ENCODE assay signal across 8 cellular contexts in the genomic region with DNA sequence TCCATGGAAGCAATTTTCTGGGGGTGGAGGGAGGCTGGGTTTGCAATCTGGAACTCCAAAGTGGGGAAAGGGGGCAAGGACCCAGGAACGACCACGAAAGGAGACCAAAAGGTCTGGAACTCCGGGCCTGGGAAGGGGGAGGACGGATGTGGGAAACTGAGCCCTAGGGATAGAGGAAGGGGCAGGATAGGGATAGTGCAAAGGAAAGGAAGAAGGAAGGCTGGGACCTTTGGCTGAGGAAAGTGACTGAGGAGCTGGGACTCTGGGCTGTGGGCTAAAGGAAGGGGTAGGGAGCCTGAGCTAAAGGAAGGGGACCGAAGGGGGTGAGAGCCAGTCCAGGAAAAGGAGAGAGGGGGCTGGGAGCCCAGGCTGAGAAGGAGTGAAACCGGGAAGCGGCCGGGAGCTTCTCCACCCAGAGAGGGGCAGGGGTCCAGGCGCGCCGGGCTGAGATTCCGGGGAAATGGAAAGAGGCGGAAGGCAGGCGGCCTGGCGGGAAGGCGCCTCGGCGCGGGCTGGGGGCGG. TPM values are rescaled to one million over a fixed set of nuclear protein-coding genes. Genes with fewer than 3 reads are reported as not detected.
DNase-seq lines count a peak whose midpoint lies in the region; ATAC-seq and TF ChIP-seq lines count a peak whose summit lies in the region.

No MANE protein-coding gene starts in this region.

- no peak for TF ChIP-seq POLR2A in thyroid gland (IDR thresholded peaks at IDR 0.05)

- no peaks in the 10 kb centered on the region for H3K27me3 ChIP-seq in layer of hippocampus (ENCODE audit: control insufficient read depth, insufficient read depth, low read length)
- no peaks in the 10 kb centered on the region for H3K27me3 ChIP-seq in thyroid gland

- H3K4me3 Mint-ChIP-seq in activated T-cell treated with anti-CD3 and anti-CD28 coated beads, Interleukin-2, amount 50 U/mL, for 4 hours, result peak overlapping the region; percentile 90

- peak overlapping the region; percentile 18 to 46 (median 28) for H3K4me3 ChIP-seq in thyroid gland (replicated peaks in 1 of 3)

- no peaks in the 10 kb centered on the region for H3K9me3 Mint-ChIP-seq in activated T-cell treated with anti-CD3 and anti-CD28 coated beads, Interleukin-2, amount 50 U/mL, for 4 hours

- no peak for DNase-seq in activated T-cell treated with anti-CD3 and anti-CD28 coated beads, Interleukin-2, amount 50 U/mL, for 4 hours
- DNase-seq in activated T-cell treated with anti-CD3 and anti-CD28 coated beads for 4 hours (no peak), thyroid gland (no peak), kidney glomerular epithelial cell (lab: John Stamatoyannopoulos, UW) (no peak), NCI-H2081 treated with DMSO at 0.1 percent for 48 hours (lab: John Stamatoyannopoulos, UW) (no peak)

- no peaks in the 10 kb centered on the region for H3K27me3 Mint-ChIP-seq in activated T-cell treated with anti-CD3 and anti-CD28 coated beads, Interleukin-2, amount 50 U/mL, for 4 hours (ENCODE audit: low read depth)

- ATAC-seq in activated T-cell treated with anti-CD3 and anti-CD28 coated beads, Interleukin-2, amount 50 U/mL, for 4 hours, result peak in 1 of 2 donors; percentile 11
- no peak for ATAC-seq in HG02588 (IDR thresholded peaks at IDR 0.05; ENCODE audit: unreplicated experiment)

- H3K4me1 Mint-ChIP-seq in activated T-cell treated with anti-CD3 and anti-CD28 coated beads, Interleukin-2, amount 50 U/mL, for 4 hours (ENCODE audit: low read depth), result peaks cover 51% of the 10 kb centered on the region

- no peaks in the 10 kb centered on the region for H3K36me3 ChIP-seq in thyroid gland

- WGBS in adipose tissue, 3 donors, result 6 to 19% (median 8%) methylated on average over 6 to 20 of the region's 20 CpGs
- WGBS in thyroid gland, 2 donors, result 10% methylated on average over 14 to 20 of the region's 20 CpGs

- peaks cover 31 to 46% of the 10 kb centered on the region in 2 donors for H3K4me1 ChIP-seq in thyroid gland

- no peak for TF ChIP-seq CTCF in thyroid gland (IDR thresholded peaks at IDR 0.05)

- no peaks in the 10 kb centered on the region for H3K9me3 ChIP-seq in thyroid gland

- intact Hi-C loops in thyroid gland (cut with DNase I), result loop anchor here (5.0 to 10.0 kb wide), 2 partner anchors 42 to 80 kb away; partner anchors contain the start of gene WDTC1

- peak overlapping the region; percentile 76 for H3K27ac ChIP-seq in adipose tissue (ENCODE audit: low read depth, low read length)
- peak overlapping the region; percentile 80 for H3K27ac ChIP-seq in layer of hippocampus (ENCODE audit: low read depth, low read length)
- H3K27ac ChIP-seq in thyroid gland, result peak overlapping the region; percentile 83 to 90 (median 87)

- H3K36me3 Mint-ChIP-seq in activated T-cell treated with anti-CD3 and anti-CD28 coated beads, Interleukin-2, amount 50 U/mL, for 4 hours (ENCODE audit: insufficient read depth), result no peaks in the 10 kb centered on the region

RNA-seq across cellular contexts. Expression of gene SLC9A1, which starts 0.4 kb away (rescaled TPM):
- total RNA-seq in activated T-cell treated with anti-CD3 and anti-CD28 coated beads, Interleukin-2, amount 50 U/mL, for 4 hours, result 10 to 100 TPM; 19.8 to 21.0 (median 19.8) TPM
- 10 to 100 TPM in 1 of 3 donors, 1 to 10 TPM in 2; 6.6 to 14.5 (median 8.9) TPM for polyA plus RNA-seq in adipose tissue
- total RNA-seq in thyroid gland, result 10 to 100 TPM; 13.3 to 26.1 (median 19.9) TPM
